8 cellular contexts compared by ENCODE assay signal in the genomic region with DNA sequence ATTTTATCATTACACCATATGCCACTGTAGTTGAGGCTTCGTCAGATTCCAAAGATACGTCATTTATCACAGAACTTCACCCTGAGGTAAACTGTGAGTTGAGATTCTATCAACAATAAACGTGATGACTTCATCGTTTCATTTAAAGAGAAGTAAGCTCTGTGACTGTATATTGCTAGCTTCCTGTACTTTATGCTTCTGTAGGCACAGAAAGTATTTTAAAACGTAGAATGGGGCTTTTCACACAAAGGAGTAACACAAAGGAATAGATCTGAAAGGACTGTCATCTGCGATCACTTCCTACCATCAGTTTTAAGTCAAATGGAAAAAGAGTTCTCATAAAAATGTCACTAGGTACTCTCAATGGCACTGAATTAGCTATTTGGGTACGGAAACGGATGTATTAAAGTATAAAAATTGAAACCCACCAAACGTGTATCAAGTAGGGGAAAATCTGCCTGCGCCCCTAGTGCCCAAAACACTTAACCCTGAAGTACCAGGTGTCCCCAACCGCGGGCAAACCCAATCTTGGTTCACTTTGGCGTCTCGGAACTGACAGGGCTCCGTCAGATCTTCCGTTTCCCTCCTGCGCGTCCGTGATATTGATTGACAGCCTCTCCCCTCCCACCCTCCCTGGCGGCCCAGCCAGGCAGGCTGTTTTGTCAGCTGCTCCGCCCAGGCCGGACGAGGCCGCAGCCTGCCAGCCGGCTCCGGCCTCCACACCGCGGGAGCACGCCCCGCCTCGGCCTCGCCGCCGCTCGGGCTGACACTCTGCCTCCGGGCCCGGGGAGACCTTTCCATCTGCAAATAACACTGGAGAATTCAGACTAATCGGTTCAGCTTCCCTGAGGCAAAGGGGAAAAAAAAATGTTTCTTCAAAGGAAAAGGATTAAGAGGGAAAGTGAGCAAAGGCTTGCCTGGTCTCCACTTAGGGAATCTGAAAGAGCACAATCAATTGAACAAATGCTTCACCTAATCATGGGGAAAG.
DNase-seq lines count a peak whose midpoint lies in the region; ATAC-seq and TF ChIP-seq lines count a peak whose summit lies in the region.

No MANE protein-coding gene starts in this region.

- CTCF ChIA-PET in activated CD8-positive, alpha-beta T cell treated with anti-CD3 and anti-CD28 coated beads for 36 hours (lab: Charles Lee): interaction anchor here (1.5 kb wide), 1 partner anchor 17 kb away, joined by 3 read pairs; no protein-coding TSS in a partner anchor

- H3K36me3 Mint-ChIP-seq in activated CD8-positive, alpha-beta T cell treated with anti-CD3 and anti-CD28 coated beads for 36 hours (ENCODE audit: low read depth): no peaks in the 10 kb centered on the region
- H3K36me3 Mint-ChIP-seq in mesothelial cell of epicardium: no peaks in the 10 kb centered on the region

- H3K9me3 Mint-ChIP-seq in activated CD8-positive, alpha-beta T cell treated with anti-CD3 and anti-CD28 coated beads for 36 hours: no peaks in the 10 kb centered on the region
- no peaks in the 10 kb centered on the region for H3K9me3 Mint-ChIP-seq in mesothelial cell of epicardium

- TF ChIP-seq CTCF in activated CD8-positive, alpha-beta T cell treated with anti-CD3 and anti-CD28 coated beads for 36 hours (IDR thresholded peaks at IDR 0.05): peak; percentile 13
- TF ChIP-seq CTCF in epithelial cell of esophagus (IDR thresholded peaks at IDR 0.05; ENCODE audit: insufficient read depth, low read depth, low read length, missing control alignments) (peak; percentile 20), mesothelial cell of epicardium (IDR thresholded peaks at IDR 0.05; ENCODE audit: unreplicated experiment) (no peak)

- POLR2A ChIA-PET in activated CD8-positive, alpha-beta T cell treated with anti-CD3 and anti-CD28 coated beads for 36 hours (lab: Charles Lee): no interaction called here

- peak; percentile 98 for ATAC-seq in GM18861 (IDR thresholded peaks at IDR 0.05; ENCODE audit: unreplicated experiment)
- peak; percentile 100 for ATAC-seq in HG03066 (IDR thresholded peaks at IDR 0.05; ENCODE audit: low read depth, unreplicated experiment)
- ATAC-seq in activated CD8-positive, alpha-beta T cell treated with anti-CD3 and anti-CD28 coated beads for 36 hours: peak; percentile 86

- DNase-seq in AG08396 (ENCODE audit: low spot score) (peak; percentile 84), NCI-H524 (lab: John Stamatoyannopoulos, UW) (peak; percentile 52 to 81), epithelial cell of esophagus (ENCODE audit: low read depth) (peak; percentile 69), mesothelial cell of epicardium (ENCODE audit: low spot score in 2 of 2, unreplicated experiment in 2 of 2) (peak; percentile 25 to 51)
- DNase-seq in activated CD8-positive, alpha-beta T cell treated with anti-CD3 and anti-CD28 coated beads for 36 hours: peak; percentile 70
- DNase-seq in stimulated activated CD8-positive, alpha-beta memory T cell treated with anti-CD3 and anti-CD28 coated beads, Interleukin-7, amount 100 ng/mL, for 1 hour (ENCODE audit: low read depth in 2 of 2): peak; percentile 0 to 7

- peak overlapping the region; percentile 52 for H3K4me3 Mint-ChIP-seq in activated CD8-positive, alpha-beta T cell treated with anti-CD3 and anti-CD28 coated beads for 36 hours
- H3K4me3 Mint-ChIP-seq in mesothelial cell of epicardium: peak overlapping the region; percentile 66

- H3K27ac Mint-ChIP-seq in activated CD8-positive, alpha-beta T cell treated with anti-CD3 and anti-CD28 coated beads for 36 hours: peak overlapping the region; percentile 69
- peak overlapping the region; percentile 22 for H3K27ac Mint-ChIP-seq in mesothelial cell of epicardium

- H3K27me3 Mint-ChIP-seq in activated CD8-positive, alpha-beta T cell treated with anti-CD3 and anti-CD28 coated beads for 36 hours: peaks cover 23% of the 10 kb centered on the region
- H3K27me3 Mint-ChIP-seq in mesothelial cell of epicardium (ENCODE audit: low read depth): no peaks in the 10 kb centered on the region

- peak overlapping the region; percentile 37 for H3K4me3 ChIP-seq in epithelial cell of esophagus (ENCODE audit: low read length)

- peaks cover 9% of the 10 kb centered on the region for H3K4me1 Mint-ChIP-seq in activated CD8-positive, alpha-beta T cell treated with anti-CD3 and anti-CD28 coated beads for 36 hours (ENCODE audit: low read depth)
- H3K4me1 Mint-ChIP-seq in mesothelial cell of epicardium: peaks cover 10% of the 10 kb centered on the region

- intact Hi-C loops in activated CD8-positive, alpha-beta T cell treated with anti-CD3 and anti-CD28 coated beads for 36 hours (cut with micrococcal nuclease): no loop called here

Comparison
In these comparisons a context has a peak if more than half of its experiments do, and no peak if none do; other contexts are left out.
1. Peak in every context shown above with its lines: DNase-seq, ATAC-seq and H3K4me3 ChIP-seq.
2. DNase-seq: peak in every context shown above with its lines; median percentile 84 in AG08396; 70 in activated CD8-positive, alpha-beta T cell treated with anti-CD3 and anti-CD28 coated beads for 36 hours; 69 in epithelial cell of esophagus; 66 in NCI-H524; 38 in mesothelial cell of epicardium; 4 in stimulated activated CD8-positive, alpha-beta memory T cell treated with anti-CD3 and anti-CD28 coated beads, Interleukin-7, amount 100 ng/mL, for 1 hour.